Comparison of ENCODE assay signal across 1 cellular context in the genomic region with DNA sequence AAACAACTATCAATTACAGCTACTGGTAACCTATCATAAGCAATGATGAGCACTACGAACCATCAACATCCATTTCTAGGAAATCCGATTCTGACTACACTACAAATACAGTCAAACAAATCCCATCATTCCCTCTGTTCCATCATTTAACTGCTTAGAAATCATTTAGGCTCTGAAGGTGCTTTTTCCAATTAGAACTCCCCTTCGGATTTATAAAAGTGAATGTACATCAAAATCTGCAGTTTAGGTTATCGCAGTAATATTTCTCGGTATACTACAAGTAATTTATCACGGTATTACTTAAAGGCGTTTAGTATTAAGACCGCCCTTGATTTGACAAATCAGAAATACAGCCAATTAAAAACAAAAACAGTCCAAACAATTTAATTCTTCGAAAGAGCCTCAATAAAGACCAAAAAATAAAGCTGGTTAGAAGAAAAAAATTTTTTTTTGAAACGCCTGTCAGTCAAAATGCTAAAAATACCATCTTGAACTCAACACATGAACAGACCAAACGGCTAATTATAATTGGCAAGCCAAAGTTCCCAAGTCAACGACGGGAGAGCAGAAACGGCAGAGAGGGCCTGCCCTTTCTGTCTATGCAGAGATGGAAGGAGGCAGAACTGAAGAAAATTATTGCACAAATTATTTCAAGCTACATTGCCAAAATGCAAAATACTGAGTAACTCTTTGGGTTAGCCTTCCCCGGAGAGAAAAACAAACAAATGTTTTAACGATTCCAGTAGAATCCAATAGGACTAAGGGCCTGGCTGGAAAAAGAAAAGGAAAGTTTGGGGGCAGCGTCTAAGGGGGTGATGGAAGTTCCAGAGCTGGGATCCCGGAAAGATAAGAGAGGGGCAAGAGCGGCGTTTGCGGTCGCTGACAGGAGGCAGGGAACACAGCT.
TF ChIP-seq lines count a peak whose summit lies in the region.

No MANE protein-coding gene starts in this region.

TF ChIP-seq in HepG2, 621 proteins besides CTCF, POLR2A, EP300 and RAD21 (continued from another document and continues in another):
- TF ChIP-seq, protein P1, sequence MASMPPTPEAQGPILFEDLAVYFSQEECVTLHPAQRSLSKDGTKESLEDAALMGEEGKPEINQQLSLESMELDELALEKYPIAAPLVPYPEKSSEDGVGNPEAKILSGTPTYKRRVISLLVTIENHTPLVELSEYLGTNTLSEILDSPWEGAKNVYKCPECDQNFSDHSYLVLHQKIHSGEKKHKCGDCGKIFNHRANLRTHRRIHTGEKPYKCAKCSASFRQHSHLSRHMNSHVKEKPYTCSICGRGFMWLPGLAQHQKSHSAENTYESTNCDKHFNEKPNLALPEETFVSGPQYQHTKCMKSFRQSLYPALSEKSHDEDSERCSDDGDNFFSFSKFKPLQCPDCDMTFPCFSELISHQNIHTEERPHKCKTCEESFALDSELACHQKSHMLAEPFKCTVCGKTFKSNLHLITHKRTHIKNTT (CRISPR knock-in tag; IDR thresholded peaks at IDR 0.05): no peak
- no peak for TF ChIP-seq RFX3 (CRISPR knock-in tag; IDR thresholded peaks at IDR 0.05)
- TF ChIP-seq, protein P2, sequence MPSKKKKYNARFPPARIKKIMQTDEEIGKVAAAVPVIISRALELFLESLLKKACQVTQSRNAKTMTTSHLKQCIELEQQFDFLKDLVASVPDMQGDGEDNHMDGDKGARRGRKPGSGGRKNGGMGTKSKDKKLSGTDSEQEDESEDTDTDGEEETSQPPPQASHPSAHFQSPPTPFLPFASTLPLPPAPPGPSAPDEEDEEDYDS (CRISPR knock-in tag; IDR thresholded peaks at IDR 0.05): peak; percentile 53
- no peak for TF ChIP-seq ZNF546 (CRISPR knock-in tag; conservative IDR thresholded peaks at IDR 0.05)
- TF ChIP-seq ARID2 (CRISPR knock-in tag; IDR thresholded peaks at IDR 0.05; ENCODE audit: borderline replicate concordance): no peak
- TF ChIP-seq, protein P3, sequence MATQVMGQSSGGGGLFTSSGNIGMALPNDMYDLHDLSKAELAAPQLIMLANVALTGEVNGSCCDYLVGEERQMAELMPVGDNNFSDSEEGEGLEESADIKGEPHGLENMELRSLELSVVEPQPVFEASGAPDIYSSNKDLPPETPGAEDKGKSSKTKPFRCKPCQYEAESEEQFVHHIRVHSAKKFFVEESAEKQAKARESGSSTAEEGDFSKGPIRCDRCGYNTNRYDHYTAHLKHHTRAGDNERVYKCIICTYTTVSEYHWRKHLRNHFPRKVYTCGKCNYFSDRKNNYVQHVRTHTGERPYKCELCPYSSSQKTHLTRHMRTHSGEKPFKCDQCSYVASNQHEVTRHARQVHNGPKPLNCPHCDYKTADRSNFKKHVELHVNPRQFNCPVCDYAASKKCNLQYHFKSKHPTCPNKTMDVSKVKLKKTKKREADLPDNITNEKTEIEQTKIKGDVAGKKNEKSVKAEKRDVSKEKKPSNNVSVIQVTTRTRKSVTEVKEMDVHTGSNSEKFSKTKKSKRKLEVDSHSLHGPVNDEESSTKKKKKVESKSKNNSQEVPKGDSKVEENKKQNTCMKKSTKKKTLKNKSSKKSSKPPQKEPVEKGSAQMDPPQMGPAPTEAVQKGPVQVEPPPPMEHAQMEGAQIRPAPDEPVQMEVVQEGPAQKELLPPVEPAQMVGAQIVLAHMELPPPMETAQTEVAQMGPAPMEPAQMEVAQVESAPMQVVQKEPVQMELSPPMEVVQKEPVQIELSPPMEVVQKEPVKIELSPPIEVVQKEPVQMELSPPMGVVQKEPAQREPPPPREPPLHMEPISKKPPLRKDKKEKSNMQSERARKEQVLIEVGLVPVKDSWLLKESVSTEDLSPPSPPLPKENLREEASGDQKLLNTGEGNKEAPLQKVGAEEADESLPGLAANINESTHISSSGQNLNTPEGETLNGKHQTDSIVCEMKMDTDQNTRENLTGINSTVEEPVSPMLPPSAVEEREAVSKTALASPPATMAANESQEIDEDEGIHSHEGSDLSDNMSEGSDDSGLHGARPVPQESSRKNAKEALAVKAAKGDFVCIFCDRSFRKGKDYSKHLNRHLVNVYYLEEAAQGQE (IDR thresholded peaks at IDR 0.05; ENCODE audit: borderline replicate concordance in 1 of 2, low read depth in 1 of 2, low read length in 2 of 2): 0 out of 4 replicates have a peak, but pooled peaks of 1 of the 2 experiments have one; percentile 8
- TF ChIP-seq MTF1 (CRISPR knock-in tag; IDR thresholded peaks at IDR 0.05): 0 out of 2 replicates have a peak, but pooled peaks have one; percentile 20
- TF ChIP-seq, protein P4, sequence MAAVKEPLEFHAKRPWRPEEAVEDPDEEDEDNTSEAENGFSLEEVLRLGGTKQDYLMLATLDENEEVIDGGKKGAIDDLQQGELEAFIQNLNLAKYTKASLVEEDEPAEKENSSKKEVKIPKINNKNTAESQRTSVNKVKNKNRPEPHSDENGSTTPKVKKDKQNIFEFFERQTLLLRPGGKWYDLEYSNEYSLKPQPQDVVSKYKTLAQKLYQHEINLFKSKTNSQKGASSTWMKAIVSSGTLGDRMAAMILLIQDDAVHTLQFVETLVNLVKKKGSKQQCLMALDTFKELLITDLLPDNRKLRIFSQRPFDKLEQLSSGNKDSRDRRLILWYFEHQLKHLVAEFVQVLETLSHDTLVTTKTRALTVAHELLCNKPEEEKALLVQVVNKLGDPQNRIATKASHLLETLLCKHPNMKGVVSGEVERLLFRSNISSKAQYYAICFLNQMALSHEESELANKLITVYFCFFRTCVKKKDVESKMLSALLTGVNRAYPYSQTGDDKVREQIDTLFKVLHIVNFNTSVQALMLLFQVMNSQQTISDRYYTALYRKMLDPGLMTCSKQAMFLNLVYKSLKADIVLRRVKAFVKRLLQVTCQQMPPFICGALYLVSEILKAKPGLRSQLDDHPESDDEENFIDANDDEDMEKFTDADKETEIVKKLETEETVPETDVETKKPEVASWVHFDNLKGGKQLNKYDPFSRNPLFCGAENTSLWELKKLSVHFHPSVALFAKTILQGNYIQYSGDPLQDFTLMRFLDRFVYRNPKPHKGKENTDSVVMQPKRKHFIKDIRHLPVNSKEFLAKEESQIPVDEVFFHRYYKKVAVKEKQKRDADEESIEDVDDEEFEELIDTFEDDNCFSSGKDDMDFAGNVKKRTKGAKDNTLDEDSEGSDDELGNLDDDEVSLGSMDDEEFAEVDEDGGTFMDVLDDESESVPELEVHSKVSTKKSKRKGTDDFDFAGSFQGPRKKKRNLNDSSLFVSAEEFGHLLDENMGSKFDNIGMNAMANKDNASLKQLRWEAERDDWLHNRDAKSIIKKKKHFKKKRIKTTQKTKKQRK (IDR thresholded peaks at IDR 0.05; ENCODE audit: low read length): no peak
- TF ChIP-seq, protein P5, sequence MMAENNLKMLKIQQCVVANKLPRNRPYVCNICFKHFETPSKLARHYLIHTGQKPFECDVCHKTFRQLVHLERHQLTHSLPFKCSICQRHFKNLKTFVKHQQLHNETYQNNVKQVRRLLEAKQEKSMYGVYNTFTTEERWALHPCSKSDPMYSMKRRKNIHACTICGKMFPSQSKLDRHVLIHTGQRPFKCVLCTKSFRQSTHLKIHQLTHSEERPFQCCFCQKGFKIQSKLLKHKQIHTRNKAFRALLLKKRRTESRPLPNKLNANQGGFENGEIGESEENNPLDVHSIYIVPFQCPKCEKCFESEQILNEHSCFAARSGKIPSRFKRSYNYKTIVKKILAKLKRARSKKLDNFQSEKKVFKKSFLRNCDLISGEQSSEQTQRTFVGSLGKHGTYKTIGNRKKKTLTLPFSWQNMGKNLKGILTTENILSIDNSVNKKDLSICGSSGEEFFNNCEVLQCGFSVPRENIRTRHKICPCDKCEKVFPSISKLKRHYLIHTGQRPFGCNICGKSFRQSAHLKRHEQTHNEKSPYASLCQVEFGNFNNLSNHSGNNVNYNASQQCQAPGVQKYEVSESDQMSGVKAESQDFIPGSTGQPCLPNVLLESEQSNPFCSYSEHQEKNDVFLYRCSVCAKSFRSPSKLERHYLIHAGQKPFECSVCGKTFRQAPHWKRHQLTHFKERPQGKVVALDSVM (CRISPR knock-in tag; IDR thresholded peaks at IDR 0.05): no peak
- TF ChIP-seq ZNF530 (CRISPR knock-in tag; IDR thresholded peaks at IDR 0.05; ENCODE audit: low read depth): no peak
- TF ChIP-seq SMC3 (IDR thresholded peaks at IDR 0.05; ENCODE audit: low read length): no peak
- TF ChIP-seq, protein P6, sequence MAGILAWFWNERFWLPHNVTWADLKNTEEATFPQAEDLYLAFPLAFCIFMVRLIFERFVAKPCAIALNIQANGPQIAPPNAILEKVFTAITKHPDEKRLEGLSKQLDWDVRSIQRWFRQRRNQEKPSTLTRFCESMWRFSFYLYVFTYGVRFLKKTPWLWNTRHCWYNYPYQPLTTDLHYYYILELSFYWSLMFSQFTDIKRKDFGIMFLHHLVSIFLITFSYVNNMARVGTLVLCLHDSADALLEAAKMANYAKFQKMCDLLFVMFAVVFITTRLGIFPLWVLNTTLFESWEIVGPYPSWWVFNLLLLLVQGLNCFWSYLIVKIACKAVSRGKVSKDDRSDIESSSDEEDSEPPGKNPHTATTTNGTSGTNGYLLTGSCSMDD (CRISPR knock-in tag; IDR thresholded peaks at IDR 0.05): no peak
- no peak for TF ChIP-seq ZNF670 (CRISPR knock-in tag; IDR thresholded peaks at IDR 0.05; ENCODE audit: borderline replicate concordance)
- TF ChIP-seq CEBPB (IDR thresholded peaks at IDR 0.05; ENCODE audit: borderline replicate concordance, low read depth, low read length): no peak
- no peak for TF ChIP-seq KAT8 (CRISPR knock-in tag; IDR thresholded peaks at IDR 0.05)
- TF ChIP-seq HMGA1 (CRISPR knock-in tag; conservative IDR thresholded peaks at IDR 0.05): no peak
- TF ChIP-seq XBP1 (CRISPR knock-in tag; IDR thresholded peaks at IDR 0.05): 0 out of 2 replicates have a peak, but pooled peaks have one; percentile 27
- TF ChIP-seq GPN1 (CRISPR knock-in tag; IDR thresholded peaks at IDR 0.05; ENCODE audit: borderline replicate concordance): no peak
- TF ChIP-seq HMG20B (CRISPR knock-in tag; conservative IDR thresholded peaks at IDR 0.05): no peak
- 0 out of 2 replicates have a peak, but pooled peaks have one; percentile 45 for TF ChIP-seq CC2D1A (CRISPR knock-in tag; IDR thresholded peaks at IDR 0.05)
- no peak for TF ChIP-seq KMT2A (CRISPR knock-in tag; IDR thresholded peaks at IDR 0.05)
- no peak for TF ChIP-seq HOXA7 (CRISPR knock-in tag; IDR thresholded peaks at IDR 0.05)
- TF ChIP-seq ARNTL (CRISPR knock-in tag; IDR thresholded peaks at IDR 0.05): no peak
- no peak for TF ChIP-seq AHR (CRISPR knock-in tag; IDR thresholded peaks at IDR 0.05)
- no peak for TF ChIP-seq NFE2L1 (CRISPR knock-in tag; IDR thresholded peaks at IDR 0.05; ENCODE audit: borderline replicate concordance)
- TF ChIP-seq, protein P7, sequence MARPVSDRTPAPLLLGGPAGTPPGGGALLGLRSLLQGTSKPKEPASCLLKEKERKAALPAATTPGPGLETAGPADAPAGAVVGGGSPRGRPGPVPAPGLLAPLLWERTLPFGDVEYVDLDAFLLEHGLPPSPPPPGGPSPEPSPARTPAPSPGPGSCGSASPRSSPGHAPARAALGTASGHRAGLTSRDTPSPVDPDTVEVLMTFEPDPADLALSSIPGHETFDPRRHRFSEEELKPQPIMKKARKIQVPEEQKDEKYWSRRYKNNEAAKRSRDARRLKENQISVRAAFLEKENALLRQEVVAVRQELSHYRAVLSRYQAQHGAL (CRISPR knock-in tag; IDR thresholded peaks at IDR 0.05; ENCODE audit: not compliant biosample characterization): peak; percentile 22
- TF ChIP-seq TOPORS (CRISPR knock-in tag; IDR thresholded peaks at IDR 0.05): peak; percentile 42; the same call in 1 of the 2 replicates
- no peak for TF ChIP-seq ETV6 (CRISPR knock-in tag; conservative IDR thresholded peaks at IDR 0.05)
- TF ChIP-seq, protein P8, sequence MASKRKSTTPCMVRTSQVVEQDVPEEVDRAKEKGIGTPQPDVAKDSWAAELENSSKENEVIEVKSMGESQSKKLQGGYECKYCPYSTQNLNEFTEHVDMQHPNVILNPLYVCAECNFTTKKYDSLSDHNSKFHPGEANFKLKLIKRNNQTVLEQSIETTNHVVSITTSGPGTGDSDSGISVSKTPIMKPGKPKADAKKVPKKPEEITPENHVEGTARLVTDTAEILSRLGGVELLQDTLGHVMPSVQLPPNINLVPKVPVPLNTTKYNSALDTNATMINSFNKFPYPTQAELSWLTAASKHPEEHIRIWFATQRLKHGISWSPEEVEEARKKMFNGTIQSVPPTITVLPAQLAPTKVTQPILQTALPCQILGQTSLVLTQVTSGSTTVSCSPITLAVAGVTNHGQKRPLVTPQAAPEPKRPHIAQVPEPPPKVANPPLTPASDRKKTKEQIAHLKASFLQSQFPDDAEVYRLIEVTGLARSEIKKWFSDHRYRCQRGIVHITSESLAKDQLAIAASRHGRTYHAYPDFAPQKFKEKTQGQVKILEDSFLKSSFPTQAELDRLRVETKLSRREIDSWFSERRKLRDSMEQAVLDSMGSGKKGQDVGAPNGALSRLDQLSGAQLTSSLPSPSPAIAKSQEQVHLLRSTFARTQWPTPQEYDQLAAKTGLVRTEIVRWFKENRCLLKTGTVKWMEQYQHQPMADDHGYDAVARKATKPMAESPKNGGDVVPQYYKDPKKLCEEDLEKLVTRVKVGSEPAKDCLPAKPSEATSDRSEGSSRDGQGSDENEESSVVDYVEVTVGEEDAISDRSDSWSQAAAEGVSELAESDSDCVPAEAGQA (IDR thresholded peaks at IDR 0.05; ENCODE audit: low read depth): no peak
- TF ChIP-seq, protein P8 (CRISPR knock-in tag; IDR thresholded peaks at IDR 0.05; ENCODE audit: borderline replicate concordance): peak; percentile 17; the same call in 1 of the 2 replicates
- TF ChIP-seq, protein P9, sequence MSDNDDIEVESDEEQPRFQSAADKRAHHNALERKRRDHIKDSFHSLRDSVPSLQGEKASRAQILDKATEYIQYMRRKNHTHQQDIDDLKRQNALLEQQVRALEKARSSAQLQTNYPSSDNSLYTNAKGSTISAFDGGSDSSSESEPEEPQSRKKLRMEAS (IDR thresholded peaks at IDR 0.05): peak; percentile 6; the same call in 1 of the 2 replicates
- TF ChIP-seq GTF2F1 (IDR thresholded peaks at IDR 0.05; ENCODE audit: low read length): no peak
- TF ChIP-seq MIXL1 (CRISPR knock-in tag; IDR thresholded peaks at IDR 0.05): no peak
